8 cellular contexts compared by ENCODE assay signal in genomic region chr1:16217061-16217785, GRCh38. TPM values are rescaled to one million over a fixed set of nuclear protein-coding genes. Genes with fewer than 3 reads are reported as not detected.
DNase-seq lines count a peak whose midpoint lies in the region; ATAC-seq and TF ChIP-seq lines count a peak whose summit lies in the region.

No MANE protein-coding gene starts in this region.

- H3K4me3 ChIP-seq in GM08714 (ENCODE audit: low read length) = peak overlapping the region; percentile 40; the same call in 1 of the 2 replicates
- H3K4me3 ChIP-seq in upper lobe of left lung = peak overlapping the region; percentile 48 to 61 (median 60)

- CTCF ChIA-PET in T-cell (lab: Charles Lee) = interaction anchor here (0.5 to 1.6 kb wide), 8 partner anchors 10 to 654 kb away, joined by 3 to 11 read pairs (median 3); partner anchors contain the start of gene FAM131C (in 1 of the 2)

- peak overlapping the region; percentile 81 to 83 (median 82) for H3K4me3 Mint-ChIP-seq in T-cell

- peak; percentile 94 for DNase-seq in NCI-H1105 treated with DMSO at 0.1 percent for 48 hours (lab: John Stamatoyannopoulos, UW)
- DNase-seq in T-cell = peak; percentile 75 to 95 (median 85)
- DNase-seq in amniotic epithelial cell (ENCODE audit: low read depth) = peak; percentile 97
- peak; percentile 99 for DNase-seq in left cardiac atrium
- peak; percentile 100 for DNase-seq in posterior vena cava (ENCODE audit: low spot score)
- peak; percentile 98 to 100 for DNase-seq in upper lobe of left lung

- intact Hi-C loops in left cardiac atrium (cut with DNase I) = loop anchor here in 1 of 2 donors (10.0 kb wide), 1 partner anchor 148 kb away; the partner anchor contains the start of gene SZRD1
- intact Hi-C loops in posterior vena cava (cut with DNase I) = no loop called here

- H3K27ac Mint-ChIP-seq in T-cell = peak overlapping the region; percentile 63 to 82

- H3K36me3 Mint-ChIP-seq in T-cell = no peaks in the 10 kb centered on the region

- H3K9me3 Mint-ChIP-seq in T-cell = no peaks in the 10 kb centered on the region

- H3K4me1 Mint-ChIP-seq in T-cell = peaks cover 18 to 25% (median 23%) of the 10 kb centered on the region in 3 donors

- peak; percentile 70 for ATAC-seq in HG02588 (IDR thresholded peaks at IDR 0.05; ENCODE audit: unreplicated experiment)
- peak; percentile 97 for ATAC-seq in T-cell (replicated peaks in 1 of 4)
- peak; percentile 99 for ATAC-seq in left cardiac atrium
- ATAC-seq in upper lobe of left lung (ENCODE audit: low FRiP score in 2 of 2) = peak; percentile 98 to 99

- no peaks in the 10 kb centered on the region for H3K36me3 ChIP-seq in upper lobe of left lung

- H3K4me1 ChIP-seq in upper lobe of left lung = peaks cover 17 to 29% (median 21%) of the 10 kb centered on the region in 4 donors

- H3K9me3 ChIP-seq in upper lobe of left lung = no peaks in the 10 kb centered on the region

- H3K27ac ChIP-seq in upper lobe of left lung = peak overlapping the region; percentile 61 to 85 (median 78)

- 2 to 3% methylated on average over 6 to 34 of the region's 46 CpGs for WGBS in upper lobe of left lung, 2 donors

- no peak for TF ChIP-seq EP300 in upper lobe of left lung (IDR thresholded peaks at IDR 0.05)

- POLR2A ChIA-PET in T-cell (lab: Charles Lee) = interaction anchor here (0.5 to 1.4 kb wide), 6 partner anchors 9 to 688 kb away, joined by 3 to 12 read pairs (median 7); partner anchors contain the start of gene SPEN (in 1 of the 2)

- no peaks in the 10 kb centered on the region for H3K27me3 Mint-ChIP-seq in T-cell

- no peaks in the 10 kb centered on the region for H3K27me3 ChIP-seq in upper lobe of left lung

- TF ChIP-seq POLR2A in upper lobe of left lung (IDR thresholded peaks at IDR 0.05) = peak in 2 of 4 donors; percentile 44 to 75

- peak in 1 of 6 experiments; percentile 6 for TF ChIP-seq CTCF in upper lobe of left lung (IDR thresholded peaks at IDR 0.05)

RNA-seq across cellular contexts. Expression of gene ARHGEF19, which starts 4.8 kb away (rescaled TPM):
- total RNA-seq in T-cell (10 to 100 TPM in 3 of 5 donors, 1 to 10 TPM in 2; 7.0 to 17.6 (median 12.3) TPM), left cardiac atrium (1 to 10 TPM; 2.1 to 4.7 TPM), posterior vena cava (1 to 10 TPM; 4.7 to 5.5 TPM), upper lobe of left lung (10 to 100 TPM in 4 of 6 donors, 1 to 10 TPM in 2; 3.5 to 70.2 (median 12.6) TPM)

RNA-seq across cellular contexts. Expression of gene CPLANE2, which starts 19.8 kb away (rescaled TPM):
- total RNA-seq in T-cell (10 to 100 TPM in 3 of 5 donors, 1 to 10 TPM in 2; 6.6 to 13.2 (median 11.3) TPM), left cardiac atrium (1 to 10 TPM; 4.7 to 7.2 TPM), posterior vena cava (1 to 10 TPM; 4.1 to 5.2 TPM), upper lobe of left lung (10 to 100 TPM in 2 of 6 donors, 1 to 10 TPM in 4; 3.0 to 11.6 (median 8.0) TPM)

Comparison
In these comparisons a context has a peak if more than half of its experiments do, and no peak if none do; other contexts are left out.
1. Peak in every context shown above with its lines: DNase-seq, ATAC-seq, H3K4me3 ChIP-seq and H3K27ac ChIP-seq.